1 cellular context compared by ENCODE assay signal in genomic region chr15:32993285-32993684, GRCh38.
TF ChIP-seq lines count a peak whose summit lies in the region.

No MANE protein-coding gene starts in this region.

TF ChIP-seq in HCT116, 20 proteins besides CTCF, POLR2A, EP300 and RAD21 (continued from another document):
- TF ChIP-seq ELF1 (IDR thresholded peaks at IDR 0.05; ENCODE audit: borderline replicate concordance, low read depth) = no peak
